29 cellular contexts compared by ENCODE assay signal in the genomic region with DNA sequence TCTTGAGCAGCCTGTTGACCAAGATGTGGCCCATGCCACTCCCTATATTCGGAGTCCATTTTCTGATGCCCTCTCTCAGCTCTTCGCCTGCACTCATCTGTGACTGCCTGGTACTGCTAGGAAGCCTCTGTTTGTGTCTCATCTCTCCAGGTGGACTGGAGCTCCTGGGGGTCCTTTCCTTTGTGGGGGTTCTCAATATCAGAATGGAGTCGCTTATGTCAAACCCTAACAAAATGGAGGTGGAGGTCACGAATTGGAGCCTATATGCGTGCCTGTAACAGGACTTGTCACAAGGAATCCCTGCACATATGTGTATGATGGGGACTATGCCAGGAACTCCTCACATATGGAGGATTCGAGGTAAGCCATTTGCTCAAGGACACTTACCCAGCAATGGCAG.
"Had no signal": no experiment of that assay in that cellular context is flagged by ENCODE, and none has a peak within 500 bp of the region (broad histone marks: within the 10 kb centered on the region; RNA-seq: fewer than 3 reads in every experiment).

No MANE protein-coding gene starts in this region.

- H3K4me3 ChIP-seq: hepatocyte, left ventricle myocardium inferior, lung, mucosa of descending colon, pancreas, prostate gland, skin epidermis, suprapubic skin, thoracic aorta, tibial artery, upper lobe of right lung had no signal

- ATAC-seq: mucosa of descending colon; naive thymus-derived CD4-positive, alpha-beta T cell; pancreas; right cardiac atrium; sciatic nerve; upper lobe of right lung had no signal

- H3K27me3 ChIP-seq: hepatocyte, pancreas, suprapubic skin, tibial artery, upper lobe of right lung had no signal

- H2AFZ ChIP-seq: hepatocyte had no signal

- H3K79me2 ChIP-seq: hepatocyte had no signal

- FAIRE-seq: pancreas, urothelium cell line had no signal

- H3K4me2 ChIP-seq: hepatocyte had no signal

- H3K9me3 ChIP-seq: pancreas, prostate gland, upper lobe of right lung had no signal

- H3K27ac ChIP-seq: hepatocyte, left ventricle myocardium inferior, pancreas, prostate gland, skin epidermis, suprapubic skin, thoracic aorta, tibial artery, upper lobe of right lung had no signal

- H3K27me3 Mint-ChIP-seq: naive thymus-derived CD4-positive, alpha-beta T cell; stimulated activated naive CD8-positive, alpha-beta T cell treated with anti-CD3 and anti-CD28 coated beads, Interleukin-15, Interleukin-2, amounts not matched to agents 100 ng/mL and 50 ng/mL, for 24 hours had no signal

- H3K27ac Mint-ChIP-seq: nephron; stimulated activated naive CD8-positive, alpha-beta T cell treated with anti-CD3 and anti-CD28 coated beads, Interleukin-15, Interleukin-2, amounts not matched to agents 100 ng/mL and 50 ng/mL, for 24 hours had no signal

- H3K36me3 ChIP-seq: left ventricle myocardium inferior, pancreas, prostate gland, suprapubic skin, thoracic aorta, tibial artery, upper lobe of right lung had no signal

- H3K4me3 Mint-ChIP-seq: naive thymus-derived CD4-positive, alpha-beta T cell; nephron; neural crest cell; stimulated activated naive CD8-positive, alpha-beta T cell treated with anti-CD3 and anti-CD28 coated beads, Interleukin-15, Interleukin-2, amounts not matched to agents 100 ng/mL and 50 ng/mL, for 24 hours had no signal

- DNase-seq: islet precursor cell; left ventricle myocardium inferior; midbrain; mucosa of descending colon; naive thymus-derived CD4-positive, alpha-beta T cell; nucleus accumbens; pancreas; posterior cingulate gyrus; retina; right cardiac atrium; stimulated activated CD4-positive, alpha-beta T cell treated with anti-CD3 and anti-CD28 coated beads, Interleukin-12 subunit alpha, Interleukin-12 subunit beta, amount 100 ng/mL, for 4 hours; stimulated activated CD4-positive, alpha-beta T cell treated with anti-CD3 and anti-CD28 coated beads, Interleukin-15, amount 100 ng/mL, for 24 hours; stimulated activated CD4-positive, alpha-beta T cell treated with anti-CD3 and anti-CD28 coated beads, Interleukin-2, amount 100 ng/mL, for 24 hours; stimulated activated CD4-positive, alpha-beta T cell treated with anti-CD3 and anti-CD28 coated beads, Interleukin-4, amount 100 ng/mL, for 1 hour; stimulated activated naive CD4-positive, alpha-beta T cell; tibial artery; trophoblast cell; upper lobe of right lung had no signal

- H3K4me1 ChIP-seq: pancreas, prostate gland, suprapubic skin, tibial artery had no signal
